Comparison of ENCODE assay signal across 1 cellular context in genomic region chr4:133592591-133592990, GRCh38.
TF ChIP-seq lines count a peak whose summit lies in the region.

No MANE protein-coding gene starts in this region.

TF ChIP-seq in H1, 55 proteins besides CTCF, POLR2A, EP300 and RAD21:
- TF ChIP-seq HDAC2 (IDR thresholded peaks at IDR 0.05; ENCODE audit: borderline replicate concordance in 1 of 2, low read depth in 2 of 2, low read length in 2 of 2), result 0 out of 4 replicates have a peak, but pooled peaks of 1 of the 2 experiments have one; percentile 10
- no peak for TF ChIP-seq RFX5 (IDR thresholded peaks at IDR 0.05; ENCODE audit: borderline replicate concordance, low read depth, low read length)
- TF ChIP-seq MAX (IDR thresholded peaks at IDR 0.05), result 0 out of 2 replicates have a peak, but pooled peaks have one; percentile 15
- no peak for TF ChIP-seq TAF7 (optimal IDR thresholded peaks at IDR 0.05; ENCODE audit: borderline replicate concordance, low read depth, low read length)
- TF ChIP-seq YY1 (IDR thresholded peaks at IDR 0.05; ENCODE audit: low read depth, low read length), result no peak
- no peak for TF ChIP-seq SIX5 (IDR thresholded peaks at IDR 0.05; ENCODE audit: low read depth, low read length)
- no peak for TF ChIP-seq NRF1 (IDR thresholded peaks at IDR 0.05; ENCODE audit: low read depth, low read length)
